In the genomic region with DNA sequence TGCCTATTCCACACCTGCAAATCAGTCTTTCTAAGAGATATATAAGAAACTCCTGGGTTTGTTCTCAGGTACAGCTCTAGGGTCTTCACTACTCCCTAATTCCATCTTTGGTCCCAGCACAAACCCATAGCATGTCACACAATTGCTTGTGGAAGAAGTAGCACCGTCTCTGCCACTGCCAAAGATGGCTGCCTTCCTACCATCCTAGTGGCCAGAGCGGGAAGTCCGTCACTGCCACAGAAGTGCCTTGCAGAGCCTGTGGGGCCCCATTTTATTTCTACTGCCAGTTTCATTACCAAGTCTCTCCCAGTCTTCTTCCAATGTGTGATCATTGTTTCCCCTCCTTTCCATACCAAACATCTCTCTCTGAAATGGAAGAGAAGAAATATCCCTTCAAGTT, we compare ENCODE assay signal across 2 cellular contexts.
A peak's percentile ranks its signal among the peaks of the same experiment; 100 is the strongest.
TF ChIP-seq lines count a peak whose summit lies in the region.

No MANE protein-coding gene starts in this region.

TF ChIP-seq in HCT116, 20 proteins besides CTCF, POLR2A, EP300 and RAD21 (continued from another document):
- TF ChIP-seq, protein P1, sequence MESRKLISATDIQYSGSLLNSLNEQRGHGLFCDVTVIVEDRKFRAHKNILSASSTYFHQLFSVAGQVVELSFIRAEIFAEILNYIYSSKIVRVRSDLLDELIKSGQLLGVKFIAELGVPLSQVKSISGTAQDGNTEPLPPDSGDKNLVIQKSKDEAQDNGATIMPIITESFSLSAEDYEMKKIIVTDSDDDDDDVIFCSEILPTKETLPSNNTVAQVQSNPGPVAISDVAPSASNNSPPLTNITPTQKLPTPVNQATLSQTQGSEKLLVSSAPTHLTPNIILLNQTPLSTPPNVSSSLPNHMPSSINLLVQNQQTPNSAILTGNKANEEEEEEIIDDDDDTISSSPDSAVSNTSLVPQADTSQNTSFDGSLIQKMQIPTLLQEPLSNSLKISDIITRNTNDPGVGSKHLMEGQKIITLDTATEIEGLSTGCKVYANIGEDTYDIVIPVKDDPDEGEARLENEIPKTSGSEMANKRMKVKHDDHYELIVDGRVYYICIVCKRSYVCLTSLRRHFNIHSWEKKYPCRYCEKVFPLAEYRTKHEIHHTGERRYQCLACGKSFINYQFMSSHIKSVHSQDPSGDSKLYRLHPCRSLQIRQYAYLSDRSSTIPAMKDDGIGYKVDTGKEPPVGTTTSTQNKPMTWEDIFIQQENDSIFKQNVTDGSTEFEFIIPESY (IDR thresholded peaks at IDR 0.05; ENCODE audit: extremely low read depth, insufficient replicate concordance, low read length) = no peak
- no peak for TF ChIP-seq FOSL1 (IDR thresholded peaks at IDR 0.05; ENCODE audit: low read depth)
- no peak for TF ChIP-seq SP1 (IDR thresholded peaks at IDR 0.05; ENCODE audit: low read depth)
- TF ChIP-seq EZH2phosphoT487 (IDR thresholded peaks at IDR 0.05; ENCODE audit: borderline replicate concordance) = no peak
- TF ChIP-seq SRF (IDR thresholded peaks at IDR 0.05; ENCODE audit: low read depth) = no peak
- TF ChIP-seq, protein P2, sequence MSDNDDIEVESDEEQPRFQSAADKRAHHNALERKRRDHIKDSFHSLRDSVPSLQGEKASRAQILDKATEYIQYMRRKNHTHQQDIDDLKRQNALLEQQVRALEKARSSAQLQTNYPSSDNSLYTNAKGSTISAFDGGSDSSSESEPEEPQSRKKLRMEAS (IDR thresholded peaks at IDR 0.05) = no peak
- no peak for TF ChIP-seq EGR1 (IDR thresholded peaks at IDR 0.05; ENCODE audit: low read depth)
- no peak for TF ChIP-seq ZNF274 (IDR thresholded peaks at IDR 0.05; ENCODE audit: low read depth, low read length)
- no peak for TF ChIP-seq TCF7L2 (IDR thresholded peaks at IDR 0.05; ENCODE audit: borderline replicate concordance, extremely low read depth, insufficient read depth, insufficient read length)

TF ChIP-seq in GM12878, 131 proteins besides CTCF, POLR2A, EP300 and RAD21:
- TF ChIP-seq, protein P3, sequence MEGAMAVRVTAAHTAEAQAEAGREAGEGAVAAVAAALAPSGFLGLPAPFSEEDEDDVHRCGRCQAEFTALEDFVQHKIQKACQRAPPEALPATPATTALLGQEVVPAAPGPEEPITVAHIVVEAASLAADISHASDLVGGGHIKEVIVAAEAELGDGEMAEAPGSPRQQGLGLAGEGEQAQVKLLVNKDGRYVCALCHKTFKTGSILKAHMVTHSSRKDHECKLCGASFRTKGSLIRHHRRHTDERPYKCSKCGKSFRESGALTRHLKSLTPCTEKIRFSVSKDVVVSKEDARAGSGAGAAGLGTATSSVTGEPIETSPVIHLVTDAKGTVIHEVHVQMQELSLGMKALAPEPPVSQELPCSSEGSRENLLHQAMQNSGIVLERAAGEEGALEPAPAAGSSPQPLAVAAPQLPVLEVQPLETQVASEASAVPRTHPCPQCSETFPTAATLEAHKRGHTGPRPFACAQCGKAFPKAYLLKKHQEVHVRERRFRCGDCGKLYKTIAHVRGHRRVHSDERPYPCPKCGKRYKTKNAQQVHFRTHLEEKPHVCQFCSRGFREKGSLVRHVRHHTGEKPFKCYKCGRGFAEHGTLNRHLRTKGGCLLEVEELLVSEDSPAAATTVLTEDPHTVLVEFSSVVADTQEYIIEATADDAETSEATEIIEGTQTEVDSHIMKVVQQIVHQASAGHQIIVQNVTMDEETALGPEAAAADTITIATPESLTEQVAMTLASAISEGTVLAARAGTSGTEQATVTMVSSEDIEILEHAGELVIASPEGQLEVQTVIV (IDR thresholded peaks at IDR 0.05; ENCODE audit: borderline replicate concordance, partially characterized antibody) = no peak
- 0 out of 2 replicates have a peak, but pooled peaks have one; percentile 33 for TF ChIP-seq YY1 (IDR thresholded peaks at IDR 0.05; ENCODE audit: low read depth, low read length)
